In genomic region chr16:14672403-14672971, GRCh38 we compare ENCODE assay signal across 11 cellular contexts. TPM values are rescaled to one million over a fixed set of nuclear protein-coding genes. Genes with fewer than 3 reads are reported as not detected.
DNase-seq lines count a peak whose midpoint lies in the region; ATAC-seq, FAIRE-seq and TF ChIP-seq lines count a peak whose summit lies in the region.
"Had no signal": no experiment of that assay in that cellular context is flagged by ENCODE, and none has a peak within 500 bp of the region (broad histone marks: within the 10 kb centered on the region; RNA-seq: fewer than 3 reads in every experiment).

No MANE protein-coding gene starts in this region.

- H3K4me3 Mint-ChIP-seq in memory B cell: peak overlapping the region; percentile 72

- CTCF ChIA-PET in PC-3 (lab: Charles Lee): no interaction called here

- peaks cover 9% of the 10 kb centered on the region for H3K36me3 Mint-ChIP-seq in memory B cell

- H3K79me2 ChIP-seq in PC-3 (ENCODE audit: low read length): no peaks in the 10 kb centered on the region

- H3K4me2 ChIP-seq in PC-3 (ENCODE audit: low read length): no peak overlapping the region

- no peak overlapping the region for H3K27ac ChIP-seq in PC-3 (ENCODE audit: low read length)

- H3K27me3 ChIP-seq in PC-3 (ENCODE audit: low read length): no peaks in the 10 kb centered on the region

- H3F3A ChIP-seq in PC-3 (ENCODE audit: low read length, unreplicated experiment): no peaks in the 10 kb centered on the region

- POLR2A ChIA-PET in PC-3 (lab: Charles Lee; ENCODE audit: unreplicated experiment): no interaction called here

- ATAC-seq in GM21786 (IDR thresholded peaks at IDR 0.05; ENCODE audit: unreplicated experiment) (peak; percentile 76), PC-3 (peak; percentile 35), memory B cell (ENCODE audit: low read depth) (peak; percentile 89), sciatic nerve (no peak), GM18505 (IDR thresholded peaks at IDR 0.05; ENCODE audit: unreplicated experiment) (no peak)

- H3K27me3 Mint-ChIP-seq in memory B cell: peaks cover under 1% of the 10 kb centered on the region

- TF ChIP-seq CTCF in PC-3 (conservative IDR thresholded peaks at IDR 0.05; ENCODE audit: low read depth, low read length): no peak

- H4K20me1 ChIP-seq in PC-3 (ENCODE audit: low read length): no peaks in the 10 kb centered on the region

- no peaks in the 10 kb centered on the region for H3K9me3 ChIP-seq in PC-3 (ENCODE audit: low read length)

- H3K4me1 ChIP-seq in PC-3 (ENCODE audit: insufficient read depth, low read length): no peaks in the 10 kb centered on the region

- no peak overlapping the region for H3K4me3 ChIP-seq in PC-3 (ENCODE audit: low read length)

- DNase-seq in GM18507 (ENCODE audit: extremely low spot score, insufficient read length, low read depth) (peak; percentile 45), PC-3 (peak; percentile 4), memory B cell (ENCODE audit: low spot score in 2 of 2) (peak; percentile 30 to 34), NOMO-1 treated with DMSO at 0.1 percent for 48 hours (lab: John Stamatoyannopoulos, UW; ENCODE audit: unreplicated experiment) (no peak), sciatic nerve (ENCODE audit: low spot score) (no peak)
- DNase-seq in activated CD4-positive, CD25-positive, alpha-beta regulatory T cell (lab: John Stamatoyannopoulos, UW): no peak
- DNase-seq: stimulated activated CD4-positive, alpha-beta T cell treated with anti-CD3 and anti-CD28 coated beads, Interleukin-2, amount 100 ng/mL, for 24 hours; T-helper 9 cell had no signal

- BruUV-seq in PC-3 (replicated peaks; lab: Mats Ljungman, UMichigan): no TSS peak

- H3K9me3 Mint-ChIP-seq in memory B cell: no peaks in the 10 kb centered on the region

- H3K4me1 Mint-ChIP-seq in memory B cell: peaks cover 9% of the 10 kb centered on the region

- peak overlapping the region; percentile 85 for H3K27ac Mint-ChIP-seq in memory B cell

- peak; percentile 89 for FAIRE-seq in GM18507 (lab: Jason Lieb, UNC)
- FAIRE-seq: keratinocyte had no signal

- no peaks in the 10 kb centered on the region for H3K9me2 ChIP-seq in PC-3 (replicated peaks; ENCODE audit: low read length)

- H2AFZ ChIP-seq in PC-3 (ENCODE audit: low read length): no peak overlapping the region

- no peak overlapping the region for H3K9ac ChIP-seq in PC-3 (ENCODE audit: low read length)

- no peak for TF ChIP-seq POLR2A in GM18505 (IDR thresholded peaks at IDR 0.05; ENCODE audit: borderline replicate concordance, extremely low read depth, insufficient read depth, insufficient read length)

- H3K36me3 ChIP-seq in PC-3 (ENCODE audit: low read depth, low read length): peaks cover 5% of the 10 kb centered on the region; the same call in 1 of the 2 replicates

- intact Hi-C loops in PC-3 (cut with micrococcal nuclease) (no loop called here), sciatic nerve (cut with DNase I) (no loop called here)

RNA-seq across cellular contexts. Expression of gene PLA2G10, which starts 21.6 kb away (rescaled TPM):
- total RNA-seq in PC-3 (2014; rRNA removed) (0.22 TPM in 1 of 2 replicates, not detected in the other), sciatic nerve (not detected)

RNA-seq across cellular contexts. Expression of gene NPIPA3, which starts 30.7 kb away (rescaled TPM):
- total RNA-seq in PC-3 (2014; rRNA removed): 1.1 and 1.4 TPM in 2 replicates
- 9.0 TPM for total RNA-seq in sciatic nerve

RNA-seq across cellular contexts. Expression of gene BFAR, which starts 39.7 kb away (rescaled TPM):
- total RNA-seq in PC-3 (2014; rRNA removed): 26.9 and 27.9 TPM in 2 replicates
- total RNA-seq in sciatic nerve: 50.3 TPM

RNA-seq across cellular contexts. Expression of gene PARN, which starts 42.4 kb away (rescaled TPM):
- total RNA-seq in PC-3 (2014; rRNA removed) (29.0 and 34.7 TPM in 2 replicates), sciatic nerve (31.6 TPM)

Comparison
In these comparisons a context has a peak if more than half of its experiments do, and no peak if none do; other contexts are left out.
1. DNase-seq: peak in GM18507 (single experiment), PC-3 (single experiment) and memory B cell (2 of 2); none in NOMO-1 treated with DMSO at 0.1 percent for 48 hours (single experiment), sciatic nerve (single experiment) and activated CD4-positive, CD25-positive, alpha-beta regulatory T cell (0 of 4).
2. ATAC-seq: peak in GM21786 (single experiment), PC-3 (single experiment) and memory B cell (single experiment); none in sciatic nerve (single experiment) and GM18505 (single experiment).